1 cellular context compared by ENCODE assay signal in genomic region chr9:111098661-111099060, GRCh38.
TF ChIP-seq lines count a peak whose summit lies in the region.

No MANE protein-coding gene starts in this region.

TF ChIP-seq in GM23338, 12 proteins besides CTCF, POLR2A, EP300 and RAD21 (continued from another document):
- TF ChIP-seq ZNF462 (CRISPR knock-in tag; IDR thresholded peaks at IDR 0.05) (no peak), ZNF331 (CRISPR knock-in tag; IDR thresholded peaks at IDR 0.05; ENCODE audit: low read depth) (no peak), JUNB (IDR thresholded peaks at IDR 0.05; ENCODE audit: unreplicated experiment) (no peak), ZNF114 (CRISPR knock-in tag; IDR thresholded peaks at IDR 0.05) (no peak), CREB1 (CRISPR knock-in tag; IDR thresholded peaks at IDR 0.05; ENCODE audit: low read depth) (no peak), POLR2AphosphoS5 (IDR thresholded peaks at IDR 0.05; ENCODE audit: low read depth) (no peak), STAT1 (IDR thresholded peaks at IDR 0.05; ENCODE audit: unreplicated experiment) (no peak), EZH2 (IDR thresholded peaks at IDR 0.05; ENCODE audit: low read depth, unreplicated experiment) (no peak), NANOG (IDR thresholded peaks at IDR 0.05; ENCODE audit: borderline replicate concordance) (no peak)
- TF ChIP-seq, protein P1, sequence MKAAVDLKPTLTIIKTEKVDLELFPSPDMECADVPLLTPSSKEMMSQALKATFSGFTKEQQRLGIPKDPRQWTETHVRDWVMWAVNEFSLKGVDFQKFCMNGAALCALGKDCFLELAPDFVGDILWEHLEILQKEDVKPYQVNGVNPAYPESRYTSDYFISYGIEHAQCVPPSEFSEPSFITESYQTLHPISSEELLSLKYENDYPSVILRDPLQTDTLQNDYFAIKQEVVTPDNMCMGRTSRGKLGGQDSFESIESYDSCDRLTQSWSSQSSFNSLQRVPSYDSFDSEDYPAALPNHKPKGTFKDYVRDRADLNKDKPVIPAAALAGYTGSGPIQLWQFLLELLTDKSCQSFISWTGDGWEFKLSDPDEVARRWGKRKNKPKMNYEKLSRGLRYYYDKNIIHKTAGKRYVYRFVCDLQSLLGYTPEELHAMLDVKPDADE (IDR thresholded peaks at IDR 0.05) = no peak
